In genomic region chr13:32582991-32583390, GRCh38 we compare ENCODE assay signal across 30 cellular contexts.
"Had no signal": no experiment of that assay in that cellular context is flagged by ENCODE, and none has a peak within 500 bp of the region (broad histone marks: within the 10 kb centered on the region; RNA-seq: fewer than 3 reads in every experiment).

No MANE protein-coding gene starts in this region.

- H3K4me3 ChIP-seq: adrenal gland, ascending aorta, body of pancreas, breast epithelium, cardiac muscle cell had no signal

- H3K27me3 ChIP-seq: adrenal gland, ascending aorta, body of pancreas, brain microvascular endothelial cell, breast epithelium, cardiac muscle cell had no signal

- H3K9me3 ChIP-seq: adrenal gland, ascending aorta had no signal

- H3K36me3 ChIP-seq: adrenal gland, ascending aorta, brain microvascular endothelial cell, breast epithelium, cardiac muscle cell had no signal

- DNase-seq: activated effector memory CD4-positive, alpha-beta T cell treated with anti-CD3 and anti-CD28 coated beads, Interleukin-2, amount 50 U/mL, for 16 hours; activated effector memory CD4-positive, alpha-beta T cell treated with Interleukin-2 at 50 U/mL for 16 hours; activated gamma-delta T cell; activated gamma-delta T cell treated with Interleukin-2 at 50 U/mL for 16 hours; activated naive CD4-positive, alpha-beta T cell; activated naive CD4-positive, alpha-beta T cell treated with anti-CD3 and anti-CD28 coated beads for 36 hours; activated naive CD4-positive, alpha-beta T cell treated with anti-CD3 and anti-CD28 coated beads, Interleukin-2, amount 10 ng/mL, durations not matched to agents 7 days and 5 days; activated naive CD4-positive, alpha-beta T cell treated with anti-CD3 and anti-CD28 coated beads, Interleukin-2, amount 50 U/mL, for 16 hours; activated naive CD4-positive, alpha-beta T cell treated with Interleukin-2 at 50 U/mL for 16 hours; activated naive CD8-positive, alpha-beta T cell treated with anti-CD3 and anti-CD28 coated beads for 36 hours; activated naive CD8-positive, alpha-beta T cell treated with anti-CD3 and anti-CD28 coated beads, Interleukin-2, amount 10 ng/mL, durations not matched to agents 7 days and 5 days; activated naive CD8-positive, alpha-beta T cell treated with anti-CD3 and anti-CD28 coated beads, Interleukin-2, amount 50 U/mL, for 24 hours; activated T-cell treated with anti-CD3 and anti-CD28 coated beads, Interleukin-2, amount 50 U/mL, for 1 hour; activated T-cell treated with anti-CD3 and anti-CD28 coated beads, Interleukin-2, amount 50 U/mL, for 24 hours; activated T-cell treated with anti-CD3 and anti-CD28 coated beads, Interleukin-2, amount 50 U/mL, for 4 hours; activated T-cell treated with anti-CD3 and anti-CD28 coated beads, Interleukin-2, amount 50 U/mL, for 48 hours; activated T-cell treated with anti-CD3 and anti-CD28 coated beads, Interleukin-2, amount 50 U/mL, for 72 hours; adrenal gland; amniotic stem cell; amygdala; anterior cingulate cortex; aorta; body of pancreas; brain microvascular endothelial cell; caudate nucleus; central memory CD4-positive, alpha-beta T cell; cerebellar nuclear complex had no signal

- H3K27ac ChIP-seq: adrenal gland, ascending aorta, body of pancreas, brain microvascular endothelial cell, breast epithelium, cardiac muscle cell had no signal
